8 cellular contexts compared by ENCODE assay signal in the genomic region with DNA sequence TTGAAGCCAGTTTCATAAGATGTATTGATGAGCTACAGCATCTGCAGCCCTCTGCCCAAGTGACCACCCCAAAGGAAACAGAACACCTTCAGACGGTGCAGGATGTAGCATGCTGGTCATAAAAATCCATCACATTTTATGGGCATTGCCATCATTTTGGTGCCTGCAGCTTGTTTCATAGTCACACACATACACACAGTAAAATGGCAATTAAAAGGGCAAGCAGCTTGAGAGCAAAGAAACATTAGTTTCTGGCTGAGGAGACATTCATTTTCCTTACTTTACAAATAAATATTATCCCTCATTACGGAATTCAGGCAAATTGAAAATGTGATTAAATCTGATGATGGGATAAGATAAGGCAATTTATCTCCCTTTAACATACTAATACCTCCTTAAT. TPM values are rescaled to one million over a fixed set of nuclear protein-coding genes. Genes with fewer than 3 reads are reported as not detected.
"Had no signal": no experiment of that assay in that cellular context is flagged by ENCODE, and none has a peak within 500 bp of the region (broad histone marks: within the 10 kb centered on the region; RNA-seq: fewer than 3 reads in every experiment).

No MANE protein-coding gene starts in this region.

- H3K27ac ChIP-seq: GM23248 had no signal

- H3K36me3 ChIP-seq: HAP-1 had no signal

- H3K9me3 ChIP-seq: HAP-1 had no signal

- ATAC-seq: GM23338, HCT116 had no signal

- H3K4me3 ChIP-seq: GM23248, GM23338, HAP-1 had no signal

- H3K4me1 ChIP-seq: HAP-1 had no signal

- DNase-seq: GM23248, GOT3, H9, HCEC 1CT, HFFc6 had no signal

RNA-seq across cellular contexts. Expression of gene MYO5B, which starts 13.4 kb away (rescaled TPM):
- total RNA-seq: GM23248 had no signal
